In the genomic region with DNA sequence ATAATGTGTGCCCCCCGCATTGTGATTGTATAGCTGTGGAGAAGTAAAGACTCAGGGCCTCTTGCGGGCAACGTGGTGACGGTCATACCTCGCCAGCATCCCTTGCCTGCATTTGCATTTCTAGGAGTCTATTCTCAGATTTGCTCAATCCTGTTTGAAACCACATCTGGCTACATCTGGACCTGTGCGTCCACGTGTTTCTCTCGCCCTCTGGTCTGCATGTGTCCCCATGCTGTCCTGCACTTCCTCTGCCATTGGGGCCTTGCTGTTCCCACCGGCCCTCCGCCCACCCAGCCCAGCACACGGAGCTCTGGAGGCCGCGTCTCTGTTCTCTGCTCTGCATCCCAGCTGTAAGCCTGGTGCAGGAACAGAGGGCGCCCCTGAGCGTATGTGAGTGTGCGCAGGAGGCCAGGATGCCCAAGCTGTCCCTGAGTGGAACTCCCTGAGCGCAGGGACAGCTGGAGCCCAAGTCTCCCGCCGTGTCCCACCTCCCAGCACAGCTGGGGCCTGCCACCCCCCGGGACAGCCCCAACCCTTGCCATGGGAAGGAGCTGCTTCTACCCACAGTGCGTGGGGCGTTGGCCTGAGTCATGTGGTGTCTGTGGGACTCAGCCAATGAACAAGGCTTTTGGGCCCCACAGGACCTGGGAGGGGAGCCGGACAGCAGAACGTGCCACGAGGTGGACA, we compare ENCODE assay signal across 16 cellular contexts. TPM values are rescaled to one million over a fixed set of nuclear protein-coding genes. Genes with fewer than 3 reads are reported as not detected.
DNase-seq lines count a peak whose midpoint lies in the region; ATAC-seq and TF ChIP-seq lines count a peak whose summit lies in the region.
"Had no signal": no experiment of that assay in that cellular context is flagged by ENCODE, and none has a peak within 500 bp of the region (broad histone marks: within the 10 kb centered on the region; RNA-seq: fewer than 3 reads in every experiment).

No MANE protein-coding gene starts in this region.

- peaks cover 21 to 30% (median 24%) of the 10 kb centered on the region in 5 experiments for H3K9me3 Mint-ChIP-seq in brain

- no peaks in the 10 kb centered on the region for H3F3A ChIP-seq in smooth muscle cell (ENCODE audit: low read depth)

- no peaks in the 10 kb centered on the region for H3K79me2 ChIP-seq in smooth muscle cell (ENCODE audit: low read depth)
- H3K79me2 ChIP-seq: parathyroid adenoma had no signal

- peak overlapping the region; percentile 88 for H2AFZ ChIP-seq in smooth muscle cell (ENCODE audit: low read depth)
- H2AFZ ChIP-seq: parathyroid adenoma had no signal

- WGBS in smooth muscle cell (ENCODE audit: low lambda C conversion rate), result 85% methylated on average over 24 of the region's 25 CpGs

- H3K27ac Mint-ChIP-seq in brain, result peak overlapping the region in 4 of 5 experiments; percentile 43 to 97 (median 85)
- H3K27ac Mint-ChIP-seq: activated T-cell treated with anti-CD3 and anti-CD28 coated beads, Interleukin-2, amount 50 U/mL, for 72 hours had no signal

- H3K4me2 ChIP-seq in smooth muscle cell, result no peak overlapping the region

- H3K4me3 ChIP-seq in HUES48 (ENCODE audit: low read depth, low read length) (no peak overlapping the region), lower lobe of right lung (no peak overlapping the region), smooth muscle cell (no peak overlapping the region)
- H3K4me3 ChIP-seq: MG63 had no signal

- no peaks in the 10 kb centered on the region for H3K9me3 ChIP-seq in HUES48 (ENCODE audit: control insufficient read depth, insufficient read depth, low read length)
- no peaks in the 10 kb centered on the region for H3K9me3 ChIP-seq in lower lobe of right lung
- peaks cover 8% of the 10 kb centered on the region for H3K9me3 ChIP-seq in smooth muscle cell (replicated peaks; ENCODE audit: low read depth)
- H3K9me3 ChIP-seq: BE2C had no signal

- H3K4me1 ChIP-seq in HUES48 (ENCODE audit: control insufficient read depth, insufficient read depth, low read length), result peaks cover 23% of the 10 kb centered on the region
- H3K4me1 ChIP-seq in lower lobe of right lung, result no peaks in the 10 kb centered on the region
- H3K4me1 ChIP-seq in smooth muscle cell (ENCODE audit: low read depth), result peaks cover 12% of the 10 kb centered on the region
- H3K4me1 ChIP-seq: BE2C, parathyroid adenoma had no signal

- no peaks in the 10 kb centered on the region for H4K20me1 ChIP-seq in smooth muscle cell (ENCODE audit: low read depth)

- DNase-seq in lower lobe of right lung (peak; percentile 19), smooth muscle cell (lab: John Stamatoyannopoulos, UW; ENCODE audit: unreplicated experiment) (no peak), epidermal melanocyte (ENCODE audit: insufficient read length, low spot score) (no peak), NCI-H526 treated with DMSO at 0.1 percent for 48 hours (lab: John Stamatoyannopoulos, UW) (no peak), NCI-H1694 treated with DMSO at 0.1 percent for 48 hours (lab: John Stamatoyannopoulos, UW) (no peak)
- DNase-seq: activated CD4-positive, CD25-positive, alpha-beta regulatory T cell treated with anti-CD3 and anti-CD28 coated beads, Interleukin-2, amount 50 U/mL, for 72 hours; activated T-cell treated with anti-CD3 and anti-CD28 coated beads, Interleukin-2, amount 50 U/mL, for 72 hours; BE2C; esophagus squamous epithelium; hypothalamus; MG63; RPMI8226 had no signal

- ATAC-seq in lower lobe of right lung, result peak in 1 of 2 donors; percentile 36
- ATAC-seq: activated T-cell treated with anti-CD3 and anti-CD28 coated beads, Interleukin-2, amount 50 U/mL, for 72 hours had no signal

- H3K36me3 ChIP-seq in HUES48 (ENCODE audit: control insufficient read depth, insufficient read depth, low read length) (no peaks in the 10 kb centered on the region), lower lobe of right lung (no peaks in the 10 kb centered on the region), smooth muscle cell (ENCODE audit: low read depth) (no peaks in the 10 kb centered on the region)
- H3K36me3 ChIP-seq: BE2C, esophagus squamous epithelium, MG63 had no signal

- TF ChIP-seq CTCF in brain (conservative IDR thresholded peaks at IDR 0.05) (no peak), lower lobe of right lung (IDR thresholded peaks at IDR 0.05) (no peak), smooth muscle cell (IDR thresholded peaks at IDR 0.05; ENCODE audit: borderline replicate concordance, insufficient read depth, poor library complexity, severe bottlenecking) (no peak)

- H3K27me3 Mint-ChIP-seq in brain, result no peaks in the 10 kb centered on the region

- H3K36me3 Mint-ChIP-seq in brain, result peaks cover 5% of the 10 kb centered on the region

- H3K27ac ChIP-seq in HUES48 (ENCODE audit: low read depth, low read length) (peak overlapping the region; percentile 42), lower lobe of right lung (no peak overlapping the region), smooth muscle cell (ENCODE audit: low read depth) (no peak overlapping the region)
- H3K27ac ChIP-seq: esophagus squamous epithelium, parathyroid adenoma had no signal

- H3K4me1 Mint-ChIP-seq in brain, result peaks cover 44% of the 10 kb centered on the region

- intact Hi-C loops in lower lobe of right lung (cut with DNase I), result no loop called here

- peak overlapping the region in 1 of 5 experiments; percentile 13 for H3K4me3 Mint-ChIP-seq in brain
- H3K4me3 Mint-ChIP-seq: activated T-cell treated with anti-CD3 and anti-CD28 coated beads, Interleukin-2, amount 50 U/mL, for 72 hours had no signal

- H3K27me3 ChIP-seq in HUES48 (ENCODE audit: control insufficient read depth, insufficient read depth, low read length) (no peaks in the 10 kb centered on the region), lower lobe of right lung (ENCODE audit: low read depth) (no peaks in the 10 kb centered on the region), smooth muscle cell (ENCODE audit: low read depth) (no peaks in the 10 kb centered on the region)

- H3K9ac ChIP-seq in HUES48 (ENCODE audit: low read depth, low read length) (peak overlapping the region; percentile 36; the same call in 1 of the 2 replicates), smooth muscle cell (ENCODE audit: low read depth) (no peak overlapping the region)
- H3K9ac ChIP-seq: parathyroid adenoma had no signal

RNA-seq across cellular contexts. Expression of a gene that starts 1.6 kb away (rescaled TPM):
- polyA plus RNA-seq in brain (ENCODE audit: insufficient read depth, low read depth, low replicate concordance) (not detected), smooth muscle cell (not detected in 2 replicates)
- total RNA-seq in lower lobe of right lung (not detected), smooth muscle cell (not detected in 2 replicates)
- total RNA-seq: activated T-cell treated with anti-CD3 and anti-CD28 coated beads, Interleukin-2, amount 50 U/mL, for 72 hours; esophagus squamous epithelium had no signal

RNA-seq across cellular contexts. Expression of a gene that starts 8.9 kb away (rescaled TPM):
- polyA plus RNA-seq in brain (ENCODE audit: insufficient read depth, low read depth, low replicate concordance), result not detected
- total RNA-seq in lower lobe of right lung, result not detected
- not detected in 2 replicates for total RNA-seq in smooth muscle cell
- polyA plus RNA-seq in smooth muscle cell, result not detected in 2 replicates
- total RNA-seq: activated T-cell treated with anti-CD3 and anti-CD28 coated beads, Interleukin-2, amount 50 U/mL, for 72 hours; esophagus squamous epithelium had no signal
- polyA plus RNA-seq: adipose tissue had no signal

RNA-seq across cellular contexts. Expression of a gene that starts 9.7 kb away (rescaled TPM):
- polyA plus RNA-seq in brain (ENCODE audit: insufficient read depth, low read depth, low replicate concordance), result not detected
- total RNA-seq in lower lobe of right lung, result not detected
- total RNA-seq in smooth muscle cell, result not detected in 2 replicates
- 0.67 TPM in 1 of 2 replicates, not detected in the other for polyA plus RNA-seq in smooth muscle cell
- total RNA-seq: activated T-cell treated with anti-CD3 and anti-CD28 coated beads, Interleukin-2, amount 50 U/mL, for 72 hours; esophagus squamous epithelium had no signal
- polyA plus RNA-seq: adipose tissue had no signal

RNA-seq across cellular contexts. Expression of a gene that starts 23.9 kb away (rescaled TPM):
- polyA plus RNA-seq in brain (ENCODE audit: insufficient read depth, low read depth, low replicate concordance), result not detected
- not detected for total RNA-seq in lower lobe of right lung
- total RNA-seq in smooth muscle cell, result not detected in 2 replicates
- not detected in 2 replicates for polyA plus RNA-seq in smooth muscle cell
- total RNA-seq: activated T-cell treated with anti-CD3 and anti-CD28 coated beads, Interleukin-2, amount 50 U/mL, for 72 hours; esophagus squamous epithelium had no signal
- polyA plus RNA-seq: adipose tissue had no signal

RNA-seq across cellular contexts. Expression of a gene that starts 30.7 kb away (rescaled TPM):
- polyA plus RNA-seq in brain (ENCODE audit: insufficient read depth, low read depth, low replicate concordance) (not detected), smooth muscle cell (not detected in 2 replicates)
- total RNA-seq in lower lobe of right lung (not detected), smooth muscle cell (not detected in 2 replicates)
- total RNA-seq: activated T-cell treated with anti-CD3 and anti-CD28 coated beads, Interleukin-2, amount 50 U/mL, for 72 hours; esophagus squamous epithelium had no signal
- polyA plus RNA-seq: adipose tissue had no signal
